Comparison of ENCODE assay signal across 17 cellular contexts in the genomic region with DNA sequence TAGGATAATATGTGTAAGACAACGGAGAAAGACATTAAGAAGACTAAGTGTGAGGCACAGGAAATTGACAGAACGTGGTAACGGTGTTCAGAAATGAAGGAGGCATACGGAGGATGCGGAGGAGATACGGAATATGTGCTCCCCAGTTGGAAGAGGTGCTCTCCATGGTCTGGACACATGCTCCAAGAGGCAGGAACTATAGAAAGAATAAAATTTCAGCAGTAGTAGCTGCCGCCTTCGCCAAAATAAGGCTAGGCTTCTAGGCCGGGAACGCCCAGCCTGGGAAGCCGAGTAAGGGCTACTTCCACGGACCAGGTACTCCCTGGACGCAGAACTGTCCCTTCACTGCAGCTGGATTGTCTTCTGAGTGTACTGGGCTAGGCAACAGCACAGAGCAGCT. TPM values are rescaled to one million over a fixed set of nuclear protein-coding genes. Genes with fewer than 3 reads are reported as not detected.
"Had no signal": no experiment of that assay in that cellular context is flagged by ENCODE, and none has a peak within 500 bp of the region (broad histone marks: within the 10 kb centered on the region; RNA-seq: fewer than 3 reads in every experiment).

No MANE protein-coding gene starts in this region.

- H3K36me3 Mint-ChIP-seq: natural killer cell, T-cell had no signal

- H3K4me3 Mint-ChIP-seq: activated CD8-positive, alpha-beta T cell treated with anti-CD3 and anti-CD28 coated beads, Interleukin-2, amount 10 ng/mL, durations not matched to agents 7 days and 5 days; activated naive CD4-positive, alpha-beta T cell treated with anti-CD3 and anti-CD28 coated beads for 36 hours; activated T-cell treated with anti-CD3 and anti-CD28 coated beads, Interleukin-2, amount 50 U/mL, for 24 hours; stimulated activated naive CD8-positive, alpha-beta T cell treated with anti-CD3 and anti-CD28 coated beads, Interleukin-15, Interleukin-2, amounts not matched to agents 100 ng/mL and 50 ng/mL, for 24 hours; T-cell had no signal

- H3K9me3 Mint-ChIP-seq: activated naive CD4-positive, alpha-beta T cell treated with anti-CD3 and anti-CD28 coated beads for 36 hours; activated T-cell treated with anti-CD3 and anti-CD28 coated beads, Interleukin-2, amount 50 U/mL, for 24 hours; natural killer cell; stimulated activated naive CD8-positive, alpha-beta T cell treated with anti-CD3 and anti-CD28 coated beads, Interleukin-15, Interleukin-2, amounts not matched to agents 100 ng/mL and 50 ng/mL, for 24 hours; T-cell had no signal

- H3K27ac Mint-ChIP-seq: activated CD8-positive, alpha-beta T cell treated with anti-CD3 and anti-CD28 coated beads, Interleukin-2, amount 10 ng/mL, durations not matched to agents 7 days and 5 days; activated naive CD4-positive, alpha-beta T cell treated with anti-CD3 and anti-CD28 coated beads for 36 hours; activated T-cell treated with anti-CD3 and anti-CD28 coated beads, Interleukin-2, amount 50 U/mL, for 24 hours; stimulated activated naive CD8-positive, alpha-beta T cell treated with anti-CD3 and anti-CD28 coated beads, Interleukin-15, Interleukin-2, amounts not matched to agents 100 ng/mL and 50 ng/mL, for 24 hours; T-cell had no signal

- ATAC-seq: activated CD8-positive, alpha-beta T cell treated with anti-CD3 and anti-CD28 coated beads, Interleukin-2, amount 10 ng/mL, durations not matched to agents 7 days and 5 days; esophagus mucosa; gastrocnemius medialis; natural killer cell; SK-N-SH treated with all-trans-retinoic acid at 6 μM for 48 hours; T-cell had no signal

- H3K4me1 ChIP-seq: breast epithelium had no signal

- H3K9me3 ChIP-seq: breast epithelium, gastrocnemius medialis, suprapubic skin, upper lobe of left lung had no signal

- H3K4me3 ChIP-seq: gastrocnemius medialis had no signal

- DNase-seq: activated CD4-positive, alpha-beta T cell treated with anti-CD3 and anti-CD28 coated beads for 48 hours; activated CD4-positive, CD25-positive, alpha-beta regulatory T cell; activated CD8-positive, alpha-beta T cell treated with anti-CD3 and anti-CD28 coated beads, Interleukin-2, amount 10 ng/mL, durations not matched to agents 7 days and 5 days; activated naive CD4-positive, alpha-beta T cell treated with anti-CD3 and anti-CD28 coated beads for 36 hours; activated T-cell treated with anti-CD3 and anti-CD28 coated beads, Interleukin-2, amount 50 U/mL, for 24 hours; cortex of kidney; effector CD8-positive, alpha-beta T cell; gastrocnemius medialis; mesendoderm; natural killer cell; T-cell had no signal

- H3K36me3 ChIP-seq: breast epithelium, gastrocnemius medialis, suprapubic skin, upper lobe of left lung had no signal

- H3K27me3 ChIP-seq: breast epithelium, gastrocnemius medialis, suprapubic skin, upper lobe of left lung had no signal

RNA-seq across cellular contexts. Expression of a gene that starts 7.4 kb away (rescaled TPM):
- total RNA-seq: activated naive CD4-positive, alpha-beta T cell treated with anti-CD3 and anti-CD28 coated beads for 36 hours had no signal
